Comparison of ENCODE assay signal across 22 cellular contexts in genomic region chr19:16023558-16023915, GRCh38.
"Had no signal": no experiment of that assay in that cellular context is flagged by ENCODE, and none has a peak within 500 bp of the region (broad histone marks: within the 10 kb centered on the region; RNA-seq: fewer than 3 reads in every experiment).

No MANE protein-coding gene starts in this region.

- H3K4me1 ChIP-seq: esophagus squamous epithelium, heart right ventricle, left lung, parathyroid adenoma, prostate gland, right atrium auricular region, tibial nerve, upper lobe of left lung had no signal

- DNase-seq: cortex of kidney; effector memory CD8-positive, alpha-beta T cell; erythroblast; esophagus squamous epithelium; foreskin melanocyte; glutamatergic neuron; heart right ventricle; hippocampal formation; left cardiac atrium; left lung; mammary epithelial cell; natural killer cell; stimulated activated CD4-positive, alpha-beta T cell treated with anti-CD3 and anti-CD28 coated beads, Interleukin-4, amount 100 ng/mL, for 4 hours; stimulated activated naive B cell treated with anti-CD40 and anti-IgM and Interleukin-4, amounts not matched to agents 10 μg/mL and 1 μg/mL and 100 μg/mL, for 72 hours had no signal

- ATAC-seq: effector memory CD8-positive, alpha-beta T cell; heart right ventricle; left cardiac atrium; left lung; natural killer cell; sciatic nerve; stimulated activated naive B cell treated with anti-CD40 and anti-IgM and Interleukin-4, amounts not matched to agents 10 μg/mL and 1 μg/mL and 100 μg/mL, for 72 hours had no signal

- H3K9ac ChIP-seq: parathyroid adenoma had no signal

- H3K79me2 ChIP-seq: parathyroid adenoma had no signal

- H3K27me3 ChIP-seq: left lung, neutrophil, right atrium auricular region, tibial nerve, upper lobe of left lung had no signal

- H3K27ac ChIP-seq: esophagus squamous epithelium, heart right ventricle, left lung, neutrophil, parathyroid adenoma, prostate gland, right atrium auricular region, thoracic aorta, tibial nerve, upper lobe of left lung had no signal

- H2AFZ ChIP-seq: parathyroid adenoma had no signal

- H3K36me3 ChIP-seq: esophagus squamous epithelium, heart right ventricle, left lung, neutrophil, prostate gland, right atrium auricular region, thoracic aorta, tibial nerve, upper lobe of left lung had no signal

- H3K4me3 ChIP-seq: esophagus squamous epithelium, heart right ventricle, left lung, prostate gland, right atrium auricular region, thoracic aorta, tibial nerve, upper lobe of left lung had no signal

- H3K9me3 ChIP-seq: esophagus squamous epithelium, heart right ventricle, left lung, neutrophil, prostate gland, right atrium auricular region, thoracic aorta, tibial nerve, upper lobe of left lung had no signal
